In genomic region chr5:170078458-170078857, GRCh38 we compare ENCODE assay signal across 21 cellular contexts. TPM values are rescaled to one million over a fixed set of nuclear protein-coding genes. Genes with fewer than 3 reads are reported as not detected.
DNase-seq lines count a peak whose midpoint lies in the region; ATAC-seq and TF ChIP-seq lines count a peak whose summit lies in the region.
"Had no signal": no experiment of that assay in that cellular context is flagged by ENCODE, and none has a peak within 500 bp of the region (broad histone marks: within the 10 kb centered on the region; RNA-seq: fewer than 3 reads in every experiment).

No MANE protein-coding gene starts in this region.

- TF ChIP-seq CTCF in type B pancreatic cell (conservative IDR thresholded peaks at IDR 0.05), result no peak
- TF ChIP-seq CTCF in gastroesophageal sphincter (IDR thresholded peaks at IDR 0.05), result no peak

- no peak for TF ChIP-seq EP300 in gastroesophageal sphincter (IDR thresholded peaks at IDR 0.05)

- H3K27ac ChIP-seq in gastroesophageal sphincter, result no peak overlapping the region

- H3K36me3 ChIP-seq in gastroesophageal sphincter, result no peaks in the 10 kb centered on the region
- H3K36me3 ChIP-seq: BE2C had no signal

- DNase-seq in activated CD8-positive, alpha-beta memory T cell treated with anti-CD3 and anti-CD28 coated beads, Interleukin-2, amount 50 U/mL, for 48 hours, result peak; percentile 6
- DNase-seq in activated CD8-positive, alpha-beta memory T cell treated with anti-CD3 and anti-CD28 coated beads, Interleukin-2, amount 50 U/mL, for 4 hours, result no peak
- no peak for DNase-seq in activated naive CD8-positive, alpha-beta T cell treated with anti-CD3 and anti-CD28 coated beads, Interleukin-2, amount 10 ng/mL, durations not matched to agents 7 days and 5 days
- DNase-seq in activated naive CD8-positive, alpha-beta T cell treated with anti-CD3 and anti-CD28 coated beads, Interleukin-2, amount 50 U/mL, for 24 hours, result no peak
- DNase-seq in memory B cell (ENCODE audit: low spot score in 2 of 2), result no peak
- no peak for DNase-seq in type B pancreatic cell (ENCODE audit: extremely low spot score, unreplicated experiment)
- DNase-seq: ACHN; BE2C; C1 segment of cervical spinal cord; CD4-positive, CD25-positive, alpha-beta regulatory T cell; CD8-positive, alpha-beta memory T cell; COR-L47; DMS 273 treated with DMSO at 0.1 percent for 48 hours; DMS53; DND-41; EL; H9 had no signal

- H3K9me3 Mint-ChIP-seq in activated naive CD8-positive, alpha-beta T cell treated with anti-CD3 and anti-CD28 coated beads, Interleukin-2, amount 10 ng/mL, durations not matched to agents 7 days and 5 days, result no peaks in the 10 kb centered on the region
- H3K9me3 Mint-ChIP-seq in activated naive CD8-positive, alpha-beta T cell treated with anti-CD3 and anti-CD28 coated beads, Interleukin-2, amount 50 U/mL, for 24 hours, result no peaks in the 10 kb centered on the region
- H3K9me3 Mint-ChIP-seq in memory B cell (no peaks in the 10 kb centered on the region), type B pancreatic cell (no peaks in the 10 kb centered on the region)
- H3K9me3 Mint-ChIP-seq: CD8-positive, alpha-beta memory T cell; H9 had no signal

- POLR2A ChIA-PET in activated naive CD8-positive, alpha-beta T cell treated with anti-CD3 and anti-CD28 coated beads, Interleukin-2, amount 10 ng/mL, durations not matched to agents 7 days and 5 days (lab: Charles Lee), result no interaction called here

- H3K27me3 ChIP-seq in gastroesophageal sphincter, result peaks cover 15% of the 10 kb centered on the region
- H3K27me3 ChIP-seq: BE2C had no signal

- ATAC-seq in activated naive CD8-positive, alpha-beta T cell treated with anti-CD3 and anti-CD28 coated beads, Interleukin-2, amount 10 ng/mL, durations not matched to agents 7 days and 5 days (ENCODE audit: low read depth), result no peak
- ATAC-seq in activated naive CD8-positive, alpha-beta T cell treated with anti-CD3 and anti-CD28 coated beads, Interleukin-2, amount 50 U/mL, for 24 hours, result no peak
- no peak for ATAC-seq in memory B cell (ENCODE audit: low read depth)
- ATAC-seq in gastroesophageal sphincter, result no peak
- ATAC-seq: GM12878 had no signal

- peak overlapping the region; percentile 34 for H3K27ac Mint-ChIP-seq in activated naive CD8-positive, alpha-beta T cell treated with anti-CD3 and anti-CD28 coated beads, Interleukin-2, amount 10 ng/mL, durations not matched to agents 7 days and 5 days
- no peak overlapping the region for H3K27ac Mint-ChIP-seq in activated naive CD8-positive, alpha-beta T cell treated with anti-CD3 and anti-CD28 coated beads, Interleukin-2, amount 50 U/mL, for 24 hours
- H3K27ac Mint-ChIP-seq in memory B cell (peak overlapping the region; percentile 11), type B pancreatic cell (no peak overlapping the region)
- H3K27ac Mint-ChIP-seq: CD4-positive, CD25-positive, alpha-beta regulatory T cell; H9 had no signal

- no peak overlapping the region for H3K4me3 ChIP-seq in gastroesophageal sphincter
- H3K4me3 ChIP-seq: GM12878 had no signal

- WGBS in gastroesophageal sphincter (ENCODE audit: low coverage in 1 of 2), 2 donors, result 59 to 76% methylated on average over 3 of the region's 3 CpGs

- no peaks in the 10 kb centered on the region for H3K4me1 ChIP-seq in gastroesophageal sphincter
- H3K4me1 ChIP-seq: BE2C had no signal

- no peak for TF ChIP-seq POLR2A in gastroesophageal sphincter (IDR thresholded peaks at IDR 0.05)

- H3K27me3 Mint-ChIP-seq in activated naive CD8-positive, alpha-beta T cell treated with anti-CD3 and anti-CD28 coated beads, Interleukin-2, amount 10 ng/mL, durations not matched to agents 7 days and 5 days, result no peaks in the 10 kb centered on the region
- no peaks in the 10 kb centered on the region for H3K27me3 Mint-ChIP-seq in activated naive CD8-positive, alpha-beta T cell treated with anti-CD3 and anti-CD28 coated beads, Interleukin-2, amount 50 U/mL, for 24 hours
- H3K27me3 Mint-ChIP-seq in memory B cell, result no peaks in the 10 kb centered on the region
- peaks cover 35% of the 10 kb centered on the region for H3K27me3 Mint-ChIP-seq in type B pancreatic cell
- H3K27me3 Mint-ChIP-seq: CD4-positive, CD25-positive, alpha-beta regulatory T cell; CD8-positive, alpha-beta memory T cell had no signal

- H3K9me3 ChIP-seq in gastroesophageal sphincter, result no peaks in the 10 kb centered on the region
- H3K9me3 ChIP-seq: BE2C had no signal

- H3K4me1 Mint-ChIP-seq in activated naive CD8-positive, alpha-beta T cell treated with anti-CD3 and anti-CD28 coated beads, Interleukin-2, amount 10 ng/mL, durations not matched to agents 7 days and 5 days, result no peaks in the 10 kb centered on the region
- peaks cover 8% of the 10 kb centered on the region for H3K4me1 Mint-ChIP-seq in activated naive CD8-positive, alpha-beta T cell treated with anti-CD3 and anti-CD28 coated beads, Interleukin-2, amount 50 U/mL, for 24 hours
- H3K4me1 Mint-ChIP-seq in memory B cell, result no peaks in the 10 kb centered on the region
- H3K4me1 Mint-ChIP-seq in type B pancreatic cell (ENCODE audit: unreplicated experiment), result no peaks in the 10 kb centered on the region
- H3K4me1 Mint-ChIP-seq: CD8-positive, alpha-beta memory T cell had no signal

- H3K36me3 Mint-ChIP-seq in activated naive CD8-positive, alpha-beta T cell treated with anti-CD3 and anti-CD28 coated beads, Interleukin-2, amount 10 ng/mL, durations not matched to agents 7 days and 5 days, result peaks cover 60% of the 10 kb centered on the region
- peaks cover 56% of the 10 kb centered on the region for H3K36me3 Mint-ChIP-seq in activated naive CD8-positive, alpha-beta T cell treated with anti-CD3 and anti-CD28 coated beads, Interleukin-2, amount 50 U/mL, for 24 hours (ENCODE audit: low read depth)
- H3K36me3 Mint-ChIP-seq in memory B cell (peaks cover 70% of the 10 kb centered on the region), type B pancreatic cell (no peaks in the 10 kb centered on the region)

- H3K4me3 Mint-ChIP-seq in activated naive CD8-positive, alpha-beta T cell treated with anti-CD3 and anti-CD28 coated beads, Interleukin-2, amount 10 ng/mL, durations not matched to agents 7 days and 5 days, result no peak overlapping the region
- no peak overlapping the region for H3K4me3 Mint-ChIP-seq in activated naive CD8-positive, alpha-beta T cell treated with anti-CD3 and anti-CD28 coated beads, Interleukin-2, amount 50 U/mL, for 24 hours
- H3K4me3 Mint-ChIP-seq in memory B cell (no peak overlapping the region), type B pancreatic cell (no peak overlapping the region)
- H3K4me3 Mint-ChIP-seq: CD4-positive, CD25-positive, alpha-beta regulatory T cell; CD8-positive, alpha-beta memory T cell; H9 had no signal

RNA-seq across cellular contexts. Expression of gene FOXI1, which starts 27.2 kb away (rescaled TPM):
- not detected for total RNA-seq in activated naive CD8-positive, alpha-beta T cell treated with anti-CD3 and anti-CD28 coated beads, Interleukin-2, amount 10 ng/mL, durations not matched to agents 7 days and 5 days
- total RNA-seq in type B pancreatic cell (ENCODE audit: low replicate concordance), result not detected in 2 replicates
- not detected for total RNA-seq in gastroesophageal sphincter
- total RNA-seq: CD4-positive, CD25-positive, alpha-beta regulatory T cell; CD8-positive, alpha-beta memory T cell; G401; GM12878; H1; H9 had no signal

Comparison
In these comparisons a context has a peak if more than half of its experiments do, and no peak if none do; other contexts are left out.
1. H3K27ac Mint-ChIP-seq: peak in activated naive CD8-positive, alpha-beta T cell treated with anti-CD3 and anti-CD28 coated beads, Interleukin-2, amount 10 ng/mL, durations not matched to agents 7 days and 5 days (single experiment) and memory B cell (single experiment); none in activated naive CD8-positive, alpha-beta T cell treated with anti-CD3 and anti-CD28 coated beads, Interleukin-2, amount 50 U/mL, for 24 hours (single experiment) and type B pancreatic cell (single experiment).